In the genomic region with DNA sequence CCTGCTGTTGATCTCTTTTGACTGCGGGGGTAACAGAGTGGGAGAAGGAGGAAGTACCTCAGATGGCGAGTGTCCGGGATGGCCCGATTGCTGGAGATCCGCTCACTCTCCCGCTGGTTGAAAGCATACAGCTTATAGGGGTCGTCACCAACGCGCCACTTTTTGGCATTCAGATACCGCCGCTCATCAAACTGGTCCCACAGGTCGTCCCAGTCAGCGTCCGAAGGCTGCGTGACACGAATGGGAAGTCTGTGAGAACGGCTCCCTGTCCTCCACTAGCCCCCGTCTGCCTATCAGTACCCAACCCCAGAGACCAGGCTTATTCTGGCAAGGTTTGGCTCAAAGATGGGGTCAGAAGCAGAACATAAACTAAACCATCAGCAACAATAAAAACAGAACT, we compare ENCODE assay signal across 29 cellular contexts.
DNase-seq lines count a peak whose midpoint lies in the region; ATAC-seq lines count a peak whose summit lies in the region.
"Had no signal": no experiment of that assay in that cellular context is flagged by ENCODE, and none has a peak within 500 bp of the region (broad histone marks: within the 10 kb centered on the region; RNA-seq: fewer than 3 reads in every experiment).

No MANE protein-coding gene starts in this region.

- H3K4me3 ChIP-seq in trophoblast cell (ENCODE audit: low read depth, low read length), result no peak overlapping the region
- H3K4me3 ChIP-seq: A549; BLaER1; BLaER1 treated with 17β-estradiol and CSF1 and Interleukin-3, amounts not matched to agents 10 nM and 100 nM had no signal

- peak overlapping the region; percentile 18 for H3K14ac ChIP-seq in trophoblast cell (ENCODE audit: low read length)

- H3K23ac ChIP-seq in trophoblast cell (ENCODE audit: low read length), result no peak overlapping the region

- H3K4me2 ChIP-seq in trophoblast cell (ENCODE audit: low read length), result no peak overlapping the region
- H3K4me2 ChIP-seq: A549 had no signal

- no CpG with 5 or more reads among the region's 18 CpGs for WGBS in trophoblast cell (ENCODE audit: extremely low coverage, insufficient coverage, insufficient read length)

- no peak overlapping the region for H4K8ac ChIP-seq in trophoblast cell (ENCODE audit: low read depth, low read length)

- H2BK12ac ChIP-seq in trophoblast cell (ENCODE audit: low read length), result no peak overlapping the region

- no peaks in the 10 kb centered on the region for H3K36me3 ChIP-seq in trophoblast cell (ENCODE audit: control insufficient read depth in 1 of 2, insufficient read depth in 2 of 2, low read length in 2 of 2)
- H3K36me3 ChIP-seq: BE2C had no signal

- H3K27me3 ChIP-seq in trophoblast cell (ENCODE audit: insufficient read depth, low read length), result no peaks in the 10 kb centered on the region
- H3K27me3 ChIP-seq: BE2C; BLaER1; BLaER1 treated with 17β-estradiol and CSF1 and Interleukin-3, amounts not matched to agents 10 nM and 100 nM had no signal

- DNase-seq in trophoblast cell, result peak; percentile 8 to 61
- DNase-seq in posterior vena cava (ENCODE audit: low spot score), result peak; percentile 78
- DNase-seq: 8988T; ACHN; AML-193; BE2C; C1 segment of cervical spinal cord; Caco-2; Calu3; CD4-positive, alpha-beta memory T cell; CD4-positive, alpha-beta T cell; CD4-positive, CD25-positive, alpha-beta regulatory T cell; CD8-positive, alpha-beta memory T cell; CD8-positive, alpha-beta T cell; COR-L47; DMS 273 treated with DMSO at 0.1 percent for 48 hours; DMS153; DMS53; DMS79; DMS79 treated with DMSO at 0.1 percent for 48 hours; DND-41; EL had no signal

- no peak overlapping the region for H3K27ac ChIP-seq in trophoblast cell (ENCODE audit: low read depth, low read length)
- H3K27ac ChIP-seq: 22Rv1, A549, BLaER1, C4-2B had no signal

- no peak overlapping the region for H4K12ac ChIP-seq in trophoblast cell (ENCODE audit: low read depth, low read length)

- no peak overlapping the region for H3K9ac ChIP-seq in trophoblast cell (ENCODE audit: low read length)
- H3K9ac ChIP-seq: BLaER1; BLaER1 treated with 17β-estradiol and CSF1 and Interleukin-3, amounts not matched to agents 10 nM and 100 nM had no signal

- H2AK5ac ChIP-seq in trophoblast cell (ENCODE audit: low read length), result no peak overlapping the region

- no peak overlapping the region for H4K91ac ChIP-seq in trophoblast cell (ENCODE audit: low read depth, low read length)

- H2BK5ac ChIP-seq in trophoblast cell (ENCODE audit: low read depth, low read length, poor library complexity), result no peak overlapping the region

- H2AFZ ChIP-seq in trophoblast cell (ENCODE audit: insufficient read depth, low read length, poor library complexity), result no peak overlapping the region

- H3K79me1 ChIP-seq in trophoblast cell (ENCODE audit: low read length), result peaks cover 2% of the 10 kb centered on the region

- no peaks in the 10 kb centered on the region for H3K79me2 ChIP-seq in trophoblast cell (ENCODE audit: control insufficient read depth, insufficient read depth, low read length, poor library complexity)

- H3K18ac ChIP-seq in trophoblast cell (ENCODE audit: low read length), result no peak overlapping the region

- no peak overlapping the region for H3K4ac ChIP-seq in trophoblast cell (ENCODE audit: low read depth, low read length)

- ATAC-seq in GM21515 (IDR thresholded peaks at IDR 0.05; ENCODE audit: unreplicated experiment) (no peak), HG02970 (IDR thresholded peaks at IDR 0.05; ENCODE audit: low FRiP score, unreplicated experiment) (no peak)
- ATAC-seq: A549; CD8-positive, alpha-beta T cell had no signal

- peaks cover 4% of the 10 kb centered on the region for H3K9me3 ChIP-seq in trophoblast cell (ENCODE audit: insufficient read depth, low read depth, low read length)
- H3K9me3 ChIP-seq: A549; BE2C; BLaER1; BLaER1 treated with 17β-estradiol and CSF1 and Interleukin-3, amounts not matched to agents 10 nM and 100 nM; Caco-2 had no signal

- H2BK120ac ChIP-seq in trophoblast cell (ENCODE audit: insufficient read depth, low read length, poor library complexity), result no peak overlapping the region

- intact Hi-C loops in posterior vena cava (cut with DNase I), result no loop called here

- H3K4me1 ChIP-seq in trophoblast cell (ENCODE audit: control insufficient read depth in 1 of 2, insufficient read depth in 2 of 2, low read length in 2 of 2), result peaks cover 9 to 19% of the 10 kb centered on the region in 2 experiments
- H3K4me1 ChIP-seq: A549, Caco-2 had no signal
